1 cellular context compared by ENCODE assay signal in the genomic region with DNA sequence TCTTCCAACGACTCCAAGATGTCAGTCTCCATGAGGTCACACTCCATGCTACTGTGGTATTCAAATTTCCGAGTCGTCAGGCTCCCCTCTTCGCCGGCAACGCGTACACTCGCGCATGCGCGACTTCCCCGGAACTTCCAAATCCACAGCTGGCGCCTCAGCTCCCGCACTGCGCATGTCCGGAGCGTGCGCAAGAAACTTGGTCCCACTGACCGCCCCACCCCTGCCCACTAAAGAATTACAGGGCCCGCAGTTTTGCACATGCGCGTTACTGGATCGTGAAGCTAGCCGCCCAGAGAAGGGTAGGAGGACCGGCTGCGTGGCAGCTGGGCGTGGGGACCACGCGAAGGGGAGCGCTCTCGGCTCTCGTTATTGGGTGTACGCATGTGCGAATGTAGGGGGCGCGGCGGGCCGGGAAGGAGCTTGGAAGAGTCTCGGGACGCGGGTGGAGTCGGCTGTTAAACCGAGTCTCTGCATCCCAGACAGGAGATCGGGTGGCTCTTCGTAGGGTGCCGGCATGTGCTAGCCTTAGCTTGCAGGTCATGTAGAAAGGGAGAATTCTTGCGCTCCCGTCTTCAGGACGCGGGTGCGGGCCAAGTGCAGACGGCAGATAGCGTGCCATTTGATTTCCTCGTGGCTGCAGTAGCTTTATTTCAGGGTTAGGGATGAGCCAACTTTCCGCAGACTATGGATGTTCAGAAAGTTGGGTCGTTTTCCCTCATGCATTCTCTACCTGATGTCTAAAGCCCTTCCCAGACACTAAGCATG.
TF ChIP-seq lines count a peak whose summit lies in the region.

Gene FAM98A (minus strand): TSS at position 125 of the 768 bp plus-strand sequence. CDS start 78 bp downstream, at position 47.

TF ChIP-seq in K562, 482 proteins besides CTCF, POLR2A, EP300 and RAD21 (continued from another document and continues in another):
- TF ChIP-seq, protein P1, sequence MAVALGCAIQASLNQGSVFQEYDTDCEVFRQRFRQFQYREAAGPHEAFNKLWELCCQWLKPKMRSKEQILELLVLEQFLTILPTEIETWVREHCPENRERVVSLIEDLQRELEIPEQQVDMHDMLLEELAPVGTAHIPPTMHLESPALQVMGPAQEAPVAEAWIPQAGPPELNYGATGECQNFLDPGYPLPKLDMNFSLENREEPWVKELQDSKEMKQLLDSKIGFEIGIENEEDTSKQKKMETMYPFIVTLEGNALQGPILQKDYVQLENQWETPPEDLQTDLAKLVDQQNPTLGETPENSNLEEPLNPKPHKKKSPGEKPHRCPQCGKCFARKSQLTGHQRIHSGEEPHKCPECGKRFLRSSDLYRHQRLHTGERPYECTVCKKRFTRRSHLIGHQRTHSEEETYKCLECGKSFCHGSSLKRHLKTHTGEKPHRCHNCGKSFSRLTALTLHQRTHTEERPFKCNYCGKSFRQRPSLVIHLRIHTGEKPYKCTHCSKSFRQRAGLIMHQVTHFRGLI (CRISPR knock-in tag; IDR thresholded peaks at IDR 0.05): no peak
- TF ChIP-seq ATF6 (CRISPR knock-in tag; IDR thresholded peaks at IDR 0.05) (0 out of 2 replicates have a peak, but pooled peaks have one; percentile 1), PHF20 (IDR thresholded peaks at IDR 0.05; ENCODE audit: partially characterized antibody) (peak; percentile 55), FOXA3 (CRISPR knock-in tag; conservative IDR thresholded peaks at IDR 0.05 in 1 of 2, IDR thresholded peaks at IDR 0.05 in 1 of 2) (peak in 1 of 2 experiments; percentile 85; a peak in 1 of 4 replicates), ZBTB11 (CRISPR knock-in tag; IDR thresholded peaks at IDR 0.05) (peak; percentile 29 to 95 (median 47); a peak in 3 of 6 replicates), CBFA2T2 (conservative IDR thresholded peaks at IDR 0.05) (no peak), BHLHE40 (IDR thresholded peaks at IDR 0.05; ENCODE audit: low read length) (0 out of 2 replicates have a peak, but pooled peaks have one; percentile 4), POLR2B (IDR thresholded peaks at IDR 0.05; ENCODE audit: low read depth, partially characterized antibody) (peak; percentile 90), ZNF79 (CRISPR knock-in tag; IDR thresholded peaks at IDR 0.05; ENCODE audit: low read depth) (no peak), VEZF1 (CRISPR knock-in tag; IDR thresholded peaks at IDR 0.05) (peak; percentile 75; the same call in 1 of the 2 replicates), DACH1 (IDR thresholded peaks at IDR 0.05; ENCODE audit: partially characterized antibody) (peak; percentile 5), MTA3 (IDR thresholded peaks at IDR 0.05; ENCODE audit: borderline replicate concordance) (peak; percentile 66; the same call in 1 of the 2 replicates), HDAC2 (IDR thresholded peaks at IDR 0.05) (peak; percentile 74), PML (IDR thresholded peaks at IDR 0.05; ENCODE audit: low read length) (peak; percentile 16; the same call in 1 of the 2 replicates), CXXC5 (CRISPR knock-in tag; IDR thresholded peaks at IDR 0.05) (peak; percentile 79), ZBTB17 (CRISPR knock-in tag; IDR thresholded peaks at IDR 0.05) (peak; percentile 58; the same call in 1 of the 2 replicates), ZNF175 (CRISPR knock-in tag; IDR thresholded peaks at IDR 0.05; ENCODE audit: low read depth) (no peak), EHMT2 (IDR thresholded peaks at IDR 0.05) (no peak), GATAD2A (IDR thresholded peaks at IDR 0.05) (peak; percentile 47; the same call in 1 of the 2 replicates), MAZ (CRISPR knock-in tag; conservative IDR thresholded peaks at IDR 0.05 in 1 of 2, IDR thresholded peaks at IDR 0.05 in 1 of 2) (peak; percentile 49 to 54; a peak in 3 of 4 replicates), EP400 (IDR thresholded peaks at IDR 0.05) (peak; percentile 92), CC2D1A (IDR thresholded peaks at IDR 0.05) (peak; percentile 11; the same call in 1 of the 2 replicates), ZFX (CRISPR knock-in tag; IDR thresholded peaks at IDR 0.05) (peak; percentile 39), ZEB2 (IDR thresholded peaks at IDR 0.05) (no peak), ETV6 (IDR thresholded peaks at IDR 0.05; ENCODE audit: borderline replicate concordance in 1 of 2, low read depth in 2 of 2, low read length in 1 of 2) (no peak), ETV6 (CRISPR knock-in tag; IDR thresholded peaks at IDR 0.05; ENCODE audit: borderline replicate concordance) (peak; percentile 93; the same call in 1 of the 2 replicates), YY1 (IDR thresholded peaks at IDR 0.05; ENCODE audit: borderline replicate concordance in 1 of 3, control insufficient read depth in 1 of 3, extremely low read depth in 1 of 3, insufficient read depth in 3 of 3, insufficient read length in 1 of 3, insufficient replicate concordance in 2 of 3, low read depth in 1 of 3, low read length in 2 of 3) (peak in 2 of 3 experiments; percentile 11 to 60), EGR1 (conservative IDR thresholded peaks at IDR 0.05) (0 out of 2 replicates have a peak, but pooled peaks have one; percentile 19), TEAD4 (IDR thresholded peaks at IDR 0.05; ENCODE audit: low read length) (0 out of 2 replicates have a peak, but pooled peaks have one; percentile 8), TEAD4 (CRISPR knock-in tag; IDR thresholded peaks at IDR 0.05; ENCODE audit: borderline replicate concordance) (0 out of 2 replicates have a peak, but pooled peaks have one; percentile 22), JUN (IDR thresholded peaks at IDR 0.05; ENCODE audit: borderline replicate concordance, low read depth, low read length) (peak; percentile 50; the same call in 1 of the 2 replicates), JUN (CRISPR knock-in tag; IDR thresholded peaks at IDR 0.05; ENCODE audit: borderline replicate concordance) (peak; percentile 55; the same call in 1 of the 2 replicates), DMBX1 (CRISPR knock-in tag; IDR thresholded peaks at IDR 0.05; ENCODE audit: borderline replicate concordance) (peak; percentile 18; the same call in 1 of the 2 replicates)
- TF ChIP-seq, protein P2, sequence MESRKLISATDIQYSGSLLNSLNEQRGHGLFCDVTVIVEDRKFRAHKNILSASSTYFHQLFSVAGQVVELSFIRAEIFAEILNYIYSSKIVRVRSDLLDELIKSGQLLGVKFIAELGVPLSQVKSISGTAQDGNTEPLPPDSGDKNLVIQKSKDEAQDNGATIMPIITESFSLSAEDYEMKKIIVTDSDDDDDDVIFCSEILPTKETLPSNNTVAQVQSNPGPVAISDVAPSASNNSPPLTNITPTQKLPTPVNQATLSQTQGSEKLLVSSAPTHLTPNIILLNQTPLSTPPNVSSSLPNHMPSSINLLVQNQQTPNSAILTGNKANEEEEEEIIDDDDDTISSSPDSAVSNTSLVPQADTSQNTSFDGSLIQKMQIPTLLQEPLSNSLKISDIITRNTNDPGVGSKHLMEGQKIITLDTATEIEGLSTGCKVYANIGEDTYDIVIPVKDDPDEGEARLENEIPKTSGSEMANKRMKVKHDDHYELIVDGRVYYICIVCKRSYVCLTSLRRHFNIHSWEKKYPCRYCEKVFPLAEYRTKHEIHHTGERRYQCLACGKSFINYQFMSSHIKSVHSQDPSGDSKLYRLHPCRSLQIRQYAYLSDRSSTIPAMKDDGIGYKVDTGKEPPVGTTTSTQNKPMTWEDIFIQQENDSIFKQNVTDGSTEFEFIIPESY (CRISPR knock-in tag; IDR thresholded peaks at IDR 0.05): peak; percentile 89
- TF ChIP-seq, protein P3, sequence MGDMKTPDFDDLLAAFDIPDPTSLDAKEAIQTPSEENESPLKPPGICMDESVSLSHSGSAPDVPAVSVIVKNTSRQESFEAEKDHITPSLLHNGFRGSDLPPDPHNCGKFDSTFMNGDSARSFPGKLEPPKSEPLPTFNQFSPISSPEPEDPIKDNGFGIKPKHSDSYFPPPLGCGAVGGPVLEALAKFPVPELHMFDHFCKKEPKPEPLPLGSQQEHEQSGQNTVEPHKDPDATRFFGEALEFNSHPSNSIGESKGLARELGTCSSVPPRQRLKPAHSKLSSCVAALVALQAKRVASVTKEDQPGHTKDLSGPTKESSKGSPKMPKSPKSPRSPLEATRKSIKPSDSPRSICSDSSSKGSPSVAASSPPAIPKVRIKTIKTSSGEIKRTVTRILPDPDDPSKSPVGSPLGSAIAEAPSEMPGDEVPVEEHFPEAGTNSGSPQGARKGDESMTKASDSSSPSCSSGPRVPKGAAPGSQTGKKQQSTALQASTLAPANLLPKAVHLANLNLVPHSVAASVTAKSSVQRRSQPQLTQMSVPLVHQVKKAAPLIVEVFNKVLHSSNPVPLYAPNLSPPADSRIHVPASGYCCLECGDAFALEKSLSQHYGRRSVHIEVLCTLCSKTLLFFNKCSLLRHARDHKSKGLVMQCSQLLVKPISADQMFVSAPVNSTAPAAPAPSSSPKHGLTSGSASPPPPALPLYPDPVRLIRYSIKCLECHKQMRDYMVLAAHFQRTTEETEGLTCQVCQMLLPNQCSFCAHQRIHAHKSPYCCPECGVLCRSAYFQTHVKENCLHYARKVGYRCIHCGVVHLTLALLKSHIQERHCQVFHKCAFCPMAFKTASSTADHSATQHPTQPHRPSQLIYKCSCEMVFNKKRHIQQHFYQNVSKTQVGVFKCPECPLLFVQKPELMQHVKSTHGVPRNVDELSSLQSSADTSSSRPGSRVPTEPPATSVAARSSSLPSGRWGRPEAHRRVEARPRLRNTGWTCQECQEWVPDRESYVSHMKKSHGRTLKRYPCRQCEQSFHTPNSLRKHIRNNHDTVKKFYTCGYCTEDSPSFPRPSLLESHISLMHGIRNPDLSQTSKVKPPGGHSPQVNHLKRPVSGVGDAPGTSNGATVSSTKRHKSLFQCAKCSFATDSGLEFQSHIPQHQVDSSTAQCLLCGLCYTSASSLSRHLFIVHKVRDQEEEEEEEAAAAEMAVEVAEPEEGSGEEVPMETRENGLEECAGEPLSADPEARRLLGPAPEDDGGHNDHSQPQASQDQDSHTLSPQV (IDR thresholded peaks at IDR 0.05): peak; percentile 49; the same call in 1 of the 2 replicates
- TF ChIP-seq, protein P4, sequence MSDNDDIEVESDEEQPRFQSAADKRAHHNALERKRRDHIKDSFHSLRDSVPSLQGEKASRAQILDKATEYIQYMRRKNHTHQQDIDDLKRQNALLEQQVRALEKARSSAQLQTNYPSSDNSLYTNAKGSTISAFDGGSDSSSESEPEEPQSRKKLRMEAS (CRISPR knock-in tag; IDR thresholded peaks at IDR 0.05): peak; percentile 98
